ENCODE assay signal across 9 cellular contexts in genomic region chr13:50152224-50152623, GRCh38.
DNase-seq lines count a peak whose midpoint lies in the region; ATAC-seq and TF ChIP-seq lines count a peak whose summit lies in the region.
"Had no signal": no experiment of that assay in that cellular context is flagged by ENCODE, and none has a peak within 500 bp of the region (broad histone marks: within the 10 kb centered on the region; RNA-seq: fewer than 3 reads in every experiment).

No MANE protein-coding gene starts in this region.

- peak overlapping the region; percentile 44 to 47 for H3K27ac Mint-ChIP-seq in natural killer cell treated with Interleukin-12 subunit alpha and Interleukin-12 subunit beta and Interleukin-15 and Interleukin-18, amount 100 ng/mL, for 72 hours

- H3K4me1 ChIP-seq in OCI-LY7 (ENCODE audit: insufficient read depth, low read length, poor library complexity, severe bottlenecking) (peaks cover 49% of the 10 kb centered on the region), breast epithelium (no peaks in the 10 kb centered on the region), testis (no peaks in the 10 kb centered on the region)

- intact Hi-C loops in OCI-LY7 (cut with micrococcal nuclease; ENCODE audit: unreplicated experiment) (loop anchor here (2.0 kb wide), 2 partner anchors 21 to 67 kb away; no protein-coding TSS in a partner anchor), breast epithelium (cut with DNase I; ENCODE audit: low total_unique reads) (no loop called here), head of caudate nucleus (cut with DNase I) (no loop called here), testis (cut with DNase I; ENCODE audit: low total_unique reads) (no loop called here), posterior cingulate gyrus (cut with DNase I) (no loop called here)

- POLR2A ChIA-PET in OCI-LY7 (lab: Charles Lee): interaction anchor here (1.2 to 2.3 kb wide), 3 partner anchors 16 to 740 kb away, joined by 3 to 8 read pairs (median 4); no protein-coding TSS in a partner anchor

- H3K9me3 Mint-ChIP-seq in natural killer cell treated with Interleukin-12 subunit alpha and Interleukin-12 subunit beta and Interleukin-15 and Interleukin-18, amount 100 ng/mL, for 72 hours: no peaks in the 10 kb centered on the region

- peak overlapping the region; percentile 81 for H3K4me3 Mint-ChIP-seq in natural killer cell treated with Interleukin-12 subunit alpha and Interleukin-12 subunit beta and Interleukin-15 and Interleukin-18, amount 100 ng/mL, for 72 hours

- H3K9me2 ChIP-seq in OCI-LY7 (ENCODE audit: insufficient read depth, low read length): no peaks in the 10 kb centered on the region

- BruUV-seq in OCI-LY7 (replicated peaks; lab: Mats Ljungman, UMichigan): no TSS peak

- H3K36me3 ChIP-seq in OCI-LY7 (ENCODE audit: insufficient read depth, low read length) (no peaks in the 10 kb centered on the region), breast epithelium (no peaks in the 10 kb centered on the region), testis (ENCODE audit: low read depth, missing control alignments) (no peaks in the 10 kb centered on the region)

- 0 out of 2 replicates have a peak overlapping the region, but pooled peaks have one; percentile 1 for H3K4me3 ChIP-seq in GM12865 (ENCODE audit: low read depth, low read length)
- peak overlapping the region; percentile 52 for H3K4me3 ChIP-seq in OCI-LY7 (ENCODE audit: low read depth, low read length, poor library complexity, severe bottlenecking)
- peak overlapping the region; percentile 8 to 32 (median 12) for H3K4me3 ChIP-seq in breast epithelium
- no peak overlapping the region for H3K4me3 ChIP-seq in testis
- H3K4me3 ChIP-seq: lung had no signal

- peaks cover 6% of the 10 kb centered on the region in 2 donors for H3K27me3 Mint-ChIP-seq in natural killer cell treated with Interleukin-12 subunit alpha and Interleukin-12 subunit beta and Interleukin-15 and Interleukin-18, amount 100 ng/mL, for 72 hours

- TF ChIP-seq POLR2A in breast epithelium (IDR thresholded peaks at IDR 0.05) (no peak), testis (IDR thresholded peaks at IDR 0.05) (no peak)

- no peak for TF ChIP-seq CTCF in GM12865 (IDR thresholded peaks at IDR 0.05; ENCODE audit: insufficient read depth, low read depth, low read length, missing control alignments)
- no peak for TF ChIP-seq CTCF in OCI-LY7 (conservative IDR thresholded peaks at IDR 0.05; ENCODE audit: low read length)
- no peak for TF ChIP-seq CTCF in breast epithelium (IDR thresholded peaks at IDR 0.05)
- no peak for TF ChIP-seq CTCF in testis (IDR thresholded peaks at IDR 0.05)

- DNase-seq in GM12865 (ENCODE audit: low read depth) (no peak), OCI-LY7 (ENCODE audit: low spot score) (peak; percentile 37), breast epithelium (ENCODE audit: low spot score in 2 of 2) (no peak), head of caudate nucleus (no peak), testis (no peak), posterior cingulate gyrus (no peak)
- DNase-seq in natural killer cell treated with Interleukin-12 subunit alpha and Interleukin-12 subunit beta and Interleukin-15 and Interleukin-18, amount 100 ng/mL, for 72 hours (ENCODE audit: low spot score): no peak
- DNase-seq in activated CD8-positive, alpha-beta memory T cell treated with anti-CD3 and anti-CD28 coated beads, Interleukin-2, amount 50 U/mL, for 4 hours: no peak

- H3K4me1 Mint-ChIP-seq in natural killer cell treated with Interleukin-12 subunit alpha and Interleukin-12 subunit beta and Interleukin-15 and Interleukin-18, amount 100 ng/mL, for 72 hours (ENCODE audit: low read depth in 2 of 2): peaks cover 14 to 20% of the 10 kb centered on the region in 2 donors

- H2AFZ ChIP-seq in OCI-LY7 (ENCODE audit: low read length): peak overlapping the region; percentile 87

- H3K27me3 ChIP-seq in breast epithelium: no peaks in the 10 kb centered on the region
- H3K27me3 ChIP-seq in testis: no peaks in the 10 kb centered on the region

- WGBS in testis, 2 donors: 47 to 51% methylated on average over 3 of the region's 3 CpGs

- H4K20me1 ChIP-seq in OCI-LY7 (ENCODE audit: insufficient read depth, low read length): no peaks in the 10 kb centered on the region

- H3K79me2 ChIP-seq in OCI-LY7 (ENCODE audit: insufficient read depth, low read depth, low read length): no peaks in the 10 kb centered on the region

- CTCF ChIA-PET in OCI-LY7 (lab: Charles Lee; ENCODE audit: unreplicated experiment): no interaction called here

- peak overlapping the region; percentile 67 for H3K4me2 ChIP-seq in OCI-LY7 (ENCODE audit: low read length)

- H3K27ac ChIP-seq in OCI-LY7 (ENCODE audit: low read depth, low read length, poor library complexity, severe bottlenecking) (peak overlapping the region; percentile 79), breast epithelium (no peak overlapping the region), testis (no peak overlapping the region)

- no peak for ATAC-seq in natural killer cell treated with Interleukin-12 subunit alpha and Interleukin-12 subunit beta and Interleukin-15 and Interleukin-18, amount 100 ng/mL, for 72 hours

- no peaks in the 10 kb centered on the region for H3K36me3 Mint-ChIP-seq in natural killer cell treated with Interleukin-12 subunit alpha and Interleukin-12 subunit beta and Interleukin-15 and Interleukin-18, amount 100 ng/mL, for 72 hours

- no peaks in the 10 kb centered on the region for H3K9me3 ChIP-seq in OCI-LY7 (ENCODE audit: low read length)
- no peaks in the 10 kb centered on the region for H3K9me3 ChIP-seq in breast epithelium
- H3K9me3 ChIP-seq in testis: no peaks in the 10 kb centered on the region

Comparison
In these comparisons a context has a peak if more than half of its experiments do, and no peak if none do; other contexts are left out.
1. H3K4me3 ChIP-seq: peak in GM12865 (single experiment), OCI-LY7 (single experiment) and breast epithelium (3 of 3); none in testis (0 of 2).